Comparison of ENCODE assay signal across 27 cellular contexts in genomic region chr7:30932562-30932961, GRCh38. TPM values are rescaled to one million over a fixed set of nuclear protein-coding genes. Genes with fewer than 3 reads are reported as not detected.
DNase-seq lines count a peak whose midpoint lies in the region; ATAC-seq lines count a peak whose summit lies in the region.
"Had no signal": no experiment of that assay in that cellular context is flagged by ENCODE, and none has a peak within 500 bp of the region (broad histone marks: within the 10 kb centered on the region; RNA-seq: fewer than 3 reads in every experiment).

No MANE protein-coding gene starts in this region.

- peak overlapping the region; percentile 16 for H2AK5ac ChIP-seq in trophoblast cell (ENCODE audit: low read length)

- peak overlapping the region; percentile 61 for H2BK120ac ChIP-seq in trophoblast cell (ENCODE audit: insufficient read depth, low read length, poor library complexity)

- H3K27ac ChIP-seq in trophoblast cell (ENCODE audit: low read depth, low read length) = peak overlapping the region; percentile 29
- H3K27ac ChIP-seq: GM23248, HL-60, ovary, thoracic aorta had no signal

- H3K4me1 ChIP-seq in trophoblast cell (ENCODE audit: control insufficient read depth in 1 of 2, insufficient read depth in 2 of 2, low read length in 2 of 2) = peaks cover 18 to 21% of the 10 kb centered on the region in 2 experiments
- H3K4me1 ChIP-seq: left lung had no signal

- H3K27me3 ChIP-seq in trophoblast cell (ENCODE audit: insufficient read depth, low read length) = no peaks in the 10 kb centered on the region
- no peaks in the 10 kb centered on the region for H3K27me3 ChIP-seq in MG63
- H3K27me3 ChIP-seq: esophagus muscularis mucosa, left lung, ovary, sigmoid colon had no signal

- H3K18ac ChIP-seq in trophoblast cell (ENCODE audit: low read length) = peak overlapping the region; percentile 63

- no peaks in the 10 kb centered on the region for H3K79me2 ChIP-seq in trophoblast cell (ENCODE audit: control insufficient read depth, insufficient read depth, low read length, poor library complexity)

- no peak overlapping the region for H4K8ac ChIP-seq in trophoblast cell (ENCODE audit: low read depth, low read length)

- no peak overlapping the region for H3K23ac ChIP-seq in trophoblast cell (ENCODE audit: low read length)

- H3K36me3 ChIP-seq in trophoblast cell (ENCODE audit: control insufficient read depth in 1 of 2, insufficient read depth in 2 of 2, low read length in 2 of 2) = no peaks in the 10 kb centered on the region
- H3K36me3 ChIP-seq in MG63 = no peaks in the 10 kb centered on the region
- H3K36me3 ChIP-seq: ovary, sigmoid colon, thoracic aorta had no signal

- H3K4me2 ChIP-seq in trophoblast cell (ENCODE audit: low read length) = no peak overlapping the region

- no peak overlapping the region for H3K9ac ChIP-seq in trophoblast cell (ENCODE audit: low read length)
- H3K9ac ChIP-seq: GM23248 had no signal

- H2AFZ ChIP-seq in trophoblast cell (ENCODE audit: insufficient read depth, low read length, poor library complexity) = no peak overlapping the region

- H3K4ac ChIP-seq in trophoblast cell (ENCODE audit: low read depth, low read length) = no peak overlapping the region

- WGBS in trophoblast cell (ENCODE audit: extremely low coverage, insufficient coverage, insufficient read length) = no CpG with 5 or more reads among the region's 6 CpGs

- peak overlapping the region; percentile 71 for H4K91ac ChIP-seq in trophoblast cell (ENCODE audit: low read depth, low read length)

- peak overlapping the region; percentile 76 for H2BK12ac ChIP-seq in trophoblast cell (ENCODE audit: low read length)

- peak overlapping the region; percentile 69 for H3K14ac ChIP-seq in trophoblast cell (ENCODE audit: low read length)

- no peak overlapping the region for H4K12ac ChIP-seq in trophoblast cell (ENCODE audit: low read depth, low read length)

- ATAC-seq in left lobe of liver = peak; percentile 28
- ATAC-seq: GM12878; left lung; stimulated activated memory B cell treated with anti-CD40 and anti-IgM and Interleukin-4, amounts not matched to agents 10 μg/mL and 1 μg/mL and 100 μg/mL, for 72 hours had no signal

- H3K79me1 ChIP-seq in trophoblast cell (ENCODE audit: low read length) = peaks cover 15% of the 10 kb centered on the region

- H2BK5ac ChIP-seq in trophoblast cell (ENCODE audit: low read depth, low read length, poor library complexity) = no peak overlapping the region

- peak; percentile 3 for DNase-seq in GM03348 (ENCODE audit: low spot score)
- peak; percentile 30 for DNase-seq in RPMI7951 (ENCODE audit: low read depth)
- peak; percentile 44 for DNase-seq in left lobe of liver (ENCODE audit: low spot score)
- DNase-seq in trophoblast cell = no peak
- no peak for DNase-seq in MG63
- DNase-seq in HK-2 (ENCODE audit: unreplicated experiment) = no peak
- DNase-seq in amniotic stem cell (lab: John Stamatoyannopoulos, UW) = no peak
- DNase-seq: activated CD4-positive, alpha-beta T cell treated with anti-CD3 and anti-CD28 coated beads, Interleukin-2, amount 10 ng/mL, durations not matched to agents 7 days and 5 days; activated naive CD4-positive, alpha-beta T cell treated with anti-CD3 and anti-CD28 coated beads, Interleukin-2, amount 50 U/mL, for 16 hours; CD4-positive, alpha-beta memory T cell; effector memory CD4-positive, alpha-beta T cell; GM23248; IMR-90; NCI-H146; NCI-H748 treated with DMSO at 0.1 percent for 48 hours had no signal

- H3K4me3 ChIP-seq in trophoblast cell (ENCODE audit: low read depth, low read length) = no peak overlapping the region
- no peak overlapping the region for H3K4me3 ChIP-seq in MG63
- H3K4me3 ChIP-seq: esophagus muscularis mucosa, GM12878, GM23248, left lung, ovary, sigmoid colon, thoracic aorta had no signal

- H3K9me3 ChIP-seq in trophoblast cell (ENCODE audit: insufficient read depth, low read depth, low read length) (peaks cover 1% of the 10 kb centered on the region), MG63 (no peaks in the 10 kb centered on the region)
- H3K9me3 ChIP-seq: esophagus muscularis mucosa, left lung, ovary, sigmoid colon, thoracic aorta had no signal

RNA-seq across cellular contexts. Expression of gene AQP1, which starts 20.9 kb away (rescaled TPM):
- 68.7 and 70.4 TPM in 2 replicates for total RNA-seq in RPMI7951 (2014; rRNA removed; shearing (Covaris generic))
- 16.6 TPM for total RNA-seq in left lobe of liver
- polyA plus RNA-seq in trophoblast cell (2013) = 31.8 and 35.6 TPM in 2 replicates
- total RNA-seq in MG63 (2014; rRNA removed; shearing (Covaris generic); ENCODE audit: low replicate concordance) = not detected in 2 replicates
- total RNA-seq: CD4-positive, alpha-beta memory T cell; OCI-LY7 had no signal
- polyA plus RNA-seq: CD4-positive, alpha-beta memory T cell had no signal

RNA-seq across cellular contexts. Expression of gene GHRHR, which starts 31.2 kb away (rescaled TPM):
- not detected in 2 replicates for total RNA-seq in RPMI7951 (2014; rRNA removed; shearing (Covaris generic))
- total RNA-seq in left lobe of liver = 0.83 TPM
- polyA plus RNA-seq in trophoblast cell (2013) = 0.31 and 0.79 TPM in 2 replicates
- not detected in 2 replicates for total RNA-seq in MG63 (2014; rRNA removed; shearing (Covaris generic); ENCODE audit: low replicate concordance)
- total RNA-seq: activated CD4-positive, alpha-beta T cell treated with anti-CD3 and anti-CD28 coated beads, Interleukin-2, amount 10 ng/mL, durations not matched to agents 7 days and 5 days; CD4-positive, alpha-beta memory T cell; esophagus muscularis mucosa; GM12878; GM23248; IMR-90; left lung; M059J; OCI-LY7; ovary; Right ventricle myocardium superior; sigmoid colon; T-helper 1 cell treated with Interleukin-12 subunit alpha and Interleukin-12 subunit beta and Interleukin-4 antibody, amounts not matched to agents 30 ng/mL and 1 ng/mL, for 36 hours; thoracic aorta had no signal
- polyA plus RNA-seq: CD4-positive, alpha-beta memory T cell; GM12878; GM23248; IMR-90; ovary; sigmoid colon had no signal

Comparison
In these comparisons a context has a peak if more than half of its experiments do, and no peak if none do; other contexts are left out.
1. DNase-seq: peak in GM03348 (single experiment), RPMI7951 (single experiment) and left lobe of liver (single experiment); none in trophoblast cell (0 of 2), MG63 (single experiment), HK-2 (single experiment) and amniotic stem cell (single experiment).
2. RNA of gene AQP1, which starts 20.9 kb away (total RNA-seq): 68.7 to 70.4 TPM in RPMI7951 and 16.6 TPM in left lobe of liver (single experiment); not detected in MG63; every median in the first group is over 10 times any median in the second.